8 cellular contexts compared by ENCODE assay signal in the genomic region with DNA sequence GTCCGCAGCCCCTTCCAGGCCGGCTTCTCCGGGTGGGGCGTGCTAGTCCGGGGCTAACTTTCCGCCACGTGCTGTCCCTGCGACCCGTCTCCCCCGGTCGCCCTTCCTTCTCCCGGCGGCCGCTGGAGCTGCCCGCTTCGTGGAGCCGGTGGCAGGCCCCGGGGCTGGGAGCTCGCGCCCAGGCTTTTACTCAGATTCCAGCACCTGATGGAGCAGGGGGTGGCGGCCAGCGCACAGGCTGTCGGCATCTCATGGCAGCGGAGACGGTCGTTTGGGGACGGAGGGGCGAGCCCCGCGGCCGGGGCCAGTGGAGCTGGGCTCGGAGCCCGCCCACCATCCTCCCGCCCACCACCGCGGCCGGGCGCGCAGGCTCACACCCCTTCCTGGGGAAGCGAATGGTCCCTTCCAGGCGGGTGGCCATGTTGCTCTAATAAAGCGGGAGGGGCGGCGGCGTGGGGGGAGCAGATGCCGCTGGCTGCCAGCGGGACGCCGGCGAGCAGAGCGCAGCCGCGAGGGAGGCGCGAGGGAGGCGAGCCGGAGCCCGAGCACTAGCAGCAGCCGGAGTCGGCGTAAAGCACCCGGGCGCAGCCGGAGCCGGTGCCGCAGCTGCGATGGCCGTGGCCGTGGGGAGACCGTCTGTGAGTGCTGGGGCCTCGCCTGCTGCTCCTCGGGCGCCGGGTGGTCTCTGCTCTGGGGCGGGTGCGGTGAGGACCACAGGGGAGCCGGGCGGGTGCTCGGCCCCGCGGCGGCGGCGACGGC. TPM values are rescaled to one million over a fixed set of nuclear protein-coding genes. Genes with fewer than 3 reads are reported as not detected.
DNase-seq lines count a peak whose midpoint lies in the region; TF ChIP-seq lines count a peak whose summit lies in the region.

A gene (plus strand): TSS at position 460 of the 759 bp plus-strand sequence. CDS start 152 bp downstream, at position 612.

- H3K9ac ChIP-seq in neural progenitor cell = peak within 1 kb of the TSS; percentile 57
- peak within 1 kb of the TSS; percentile 71 to 82 for H3K9ac ChIP-seq in stomach smooth muscle (ENCODE audit: low read length in 2 of 2)

- peak within 1 kb of the TSS; percentile 95 for H3K27ac Mint-ChIP-seq in neural progenitor cell

- H3K4me1 Mint-ChIP-seq in neural progenitor cell = peaks cover 36% of the 10 kb centered on the region

- H3K79me2 ChIP-seq in neural progenitor cell (ENCODE audit: low read depth) = peaks cover 63% of the 10 kb centered on the region

- TF ChIP-seq CTCF in fibroblast of villous mesenchyme (IDR thresholded peaks at IDR 0.05; ENCODE audit: insufficient read depth, low read depth, low read length) (no peak), neural progenitor cell (IDR thresholded peaks at IDR 0.05) (no peak)

- H3K36me3 Mint-ChIP-seq in neural progenitor cell = peaks cover 19% of the 10 kb centered on the region

- H3K27ac ChIP-seq in neural progenitor cell (peak within 1 kb of the TSS; percentile 76), stomach smooth muscle (ENCODE audit: low read length) (peak within 1 kb of the TSS; percentile 80)

- H2AFZ ChIP-seq in neural progenitor cell (replicated peaks) = peak within 1 kb of the TSS; percentile 74

- peaks cover 32% of the 10 kb centered on the region for H3F3A ChIP-seq in neural progenitor cell (ENCODE audit: low read depth)

- DNase-seq in G401 (ENCODE audit: low spot score) (peak; percentile 91), HAP-1 (ENCODE audit: low spot score in 2 of 2) (peak; percentile 90 to 96), MG63 (peak; percentile 91), SIG-M5 (lab: John Stamatoyannopoulos, UW) (peak; percentile 30), activated gamma-delta T cell treated with Interleukin-2 at 50 U/mL for 16 hours (peak; percentile 83), fibroblast of villous mesenchyme (ENCODE audit: low read depth) (peak; percentile 96), neural progenitor cell (ENCODE audit: low spot score) (peak; percentile 96)

- H3K4me3 ChIP-seq in HAP-1 (peak within 1 kb of the TSS; percentile 70), MG63 (peak within 1 kb of the TSS; percentile 77), fibroblast of villous mesenchyme (ENCODE audit: low read depth, low read length) (peak within 1 kb of the TSS; percentile 87), neural progenitor cell (peak within 1 kb of the TSS; percentile 96), stomach smooth muscle (ENCODE audit: low read length in 2 of 2) (peak within 1 kb of the TSS; percentile 75 to 86)

- peaks cover 44% of the 10 kb centered on the region for H4K20me1 ChIP-seq in neural progenitor cell (ENCODE audit: low read depth)

- H3K4me2 ChIP-seq in neural progenitor cell = peak within 1 kb of the TSS; percentile 93

- H3K4me3 Mint-ChIP-seq in neural progenitor cell = peak within 1 kb of the TSS; percentile 96

- no peaks in the 10 kb centered on the region for H3K9me3 Mint-ChIP-seq in neural progenitor cell

- peaks cover 5% of the 10 kb centered on the region for H3K27me3 Mint-ChIP-seq in neural progenitor cell (ENCODE audit: insufficient read depth, low read depth)

- H3K36me3 ChIP-seq in HAP-1 (replicated peaks) (no peaks in the 10 kb centered on the region), MG63 (peaks cover 8% of the 10 kb centered on the region), neural progenitor cell (peaks cover 3% of the 10 kb centered on the region), stomach smooth muscle (ENCODE audit: control insufficient read depth in 2 of 2, insufficient read depth in 2 of 2, low read length in 2 of 2) (no peaks in the 10 kb centered on the region)

- H3K4me1 ChIP-seq in HAP-1 = peaks cover 30% of the 10 kb centered on the region
- peaks cover 25% of the 10 kb centered on the region for H3K4me1 ChIP-seq in neural progenitor cell
- H3K4me1 ChIP-seq in stomach smooth muscle (ENCODE audit: control insufficient read depth, insufficient read depth, low read length) = peaks cover 12% of the 10 kb centered on the region

- no peaks in the 10 kb centered on the region for H3K9me3 ChIP-seq in HAP-1
- H3K9me3 ChIP-seq in MG63 = no peaks in the 10 kb centered on the region
- H3K9me3 ChIP-seq in neural progenitor cell (ENCODE audit: low read depth) = no peaks in the 10 kb centered on the region
- H3K9me3 ChIP-seq in stomach smooth muscle (ENCODE audit: control insufficient read depth in 2 of 2, low read length in 2 of 2) = no peaks in the 10 kb centered on the region

- in situ Hi-C loops in G401 (cut with HindIII; ENCODE audit: low sequenced_read_pairs) (no loop called here), HAP-1 (cut with MboI; ENCODE audit: low sequenced_read_pairs) (no loop called here)

- no peaks in the 10 kb centered on the region for H3K27me3 ChIP-seq in HAP-1 (ENCODE audit: low read depth)
- no peaks in the 10 kb centered on the region for H3K27me3 ChIP-seq in MG63
- H3K27me3 ChIP-seq in neural progenitor cell = peaks cover 6% of the 10 kb centered on the region
- no peaks in the 10 kb centered on the region for H3K27me3 ChIP-seq in stomach smooth muscle (ENCODE audit: control insufficient read depth in 1 of 2, insufficient read depth in 2 of 2, low read length in 2 of 2)

RNA-seq across cellular contexts. Expression of the gene that starts here (rescaled TPM):
- 22.8 and 31.7 TPM in 2 replicates for total RNA-seq in G401 (2014; rRNA removed; shearing (Covaris generic))
- 20.5 and 23.0 TPM in 2 replicates for total RNA-seq in MG63 (2014; rRNA removed; shearing (Covaris generic); ENCODE audit: low replicate concordance)
- total RNA-seq in fibroblast of villous mesenchyme (439 and 632 TPM in 2 replicates), neural progenitor cell (ENCODE audit: low replicate concordance) (124 and 183 TPM in 2 replicates)

Comparison
In these comparisons a context has a peak if more than half of its experiments do, and no peak if none do; other contexts are left out.
1. Peak in every context shown above with its lines: DNase-seq, H3K4me3 ChIP-seq and H3K27ac ChIP-seq.
2. DNase-seq: peak in every context shown above with its lines; median percentile 96 in fibroblast of villous mesenchyme; 96 in neural progenitor cell; 93 in HAP-1; 91 in G401; 91 in MG63; 83 in activated gamma-delta T cell treated with Interleukin-2 at 50 U/mL for 16 hours; 30 in SIG-M5.